1 cellular context compared by ENCODE assay signal in genomic region chr4:6755088-6755753, GRCh38.
A peak's percentile ranks its signal among the peaks of the same experiment; 100 is the strongest.
TF ChIP-seq lines count a peak whose summit lies in the region.

No MANE protein-coding gene starts in this region.

TF ChIP-seq in HepG2, 621 proteins besides CTCF, POLR2A, EP300 and RAD21 (continued from another document and continues in another):
- 0 out of 2 replicates have a peak, but pooled peaks have one; percentile 36 for TF ChIP-seq ADNP (CRISPR knock-in tag; IDR thresholded peaks at IDR 0.05)
- TF ChIP-seq ETS1 (CRISPR knock-in tag; IDR thresholded peaks at IDR 0.05), result no peak
- peak in 1 of 2 experiments; percentile 27; a peak in 1 of 4 replicates for TF ChIP-seq REST (IDR thresholded peaks at IDR 0.05; ENCODE audit: borderline replicate concordance in 1 of 2, low read depth in 1 of 2, low read length in 2 of 2)
- TF ChIP-seq ERF (CRISPR knock-in tag; IDR thresholded peaks at IDR 0.05), result peak; percentile 97
- TF ChIP-seq ATM (IDR thresholded peaks at IDR 0.05; ENCODE audit: borderline replicate concordance), result no peak
- no peak for TF ChIP-seq NONO (IDR thresholded peaks at IDR 0.05)
- TF ChIP-seq NONO (CRISPR knock-in tag; conservative IDR thresholded peaks at IDR 0.05), result peak; percentile 78
- no peak for TF ChIP-seq CHD4 (IDR thresholded peaks at IDR 0.05; ENCODE audit: borderline replicate concordance, low read length)
- no peak for TF ChIP-seq ZNF552 (CRISPR knock-in tag; IDR thresholded peaks at IDR 0.05; ENCODE audit: borderline replicate concordance)
- TF ChIP-seq RBFOX2 (IDR thresholded peaks at IDR 0.05; ENCODE audit: low read depth, low read length), result no peak
- 0 out of 2 replicates have a peak, but pooled peaks have one; percentile 13 for TF ChIP-seq ATF3 (CRISPR knock-in tag; IDR thresholded peaks at IDR 0.05)
- peak; percentile 79 for TF ChIP-seq ISL2 (CRISPR knock-in tag; IDR thresholded peaks at IDR 0.05)
- TF ChIP-seq GATAD2A (CRISPR knock-in tag; IDR thresholded peaks at IDR 0.05), result peak; percentile 96
- TF ChIP-seq RFX3 (CRISPR knock-in tag; IDR thresholded peaks at IDR 0.05), result no peak
- TF ChIP-seq ZBTB38 (CRISPR knock-in tag; IDR thresholded peaks at IDR 0.05), result peak; percentile 93
- peak; percentile 53; the same call in 1 of the 2 replicates for TF ChIP-seq ZNF784 (CRISPR knock-in tag; IDR thresholded peaks at IDR 0.05; ENCODE audit: borderline replicate concordance)
- no peak for TF ChIP-seq ZSCAN30 (CRISPR knock-in tag; IDR thresholded peaks at IDR 0.05)
- peak; percentile 64; the same call in 1 of the 2 replicates for TF ChIP-seq NAIF1 (CRISPR knock-in tag; IDR thresholded peaks at IDR 0.05; ENCODE audit: borderline replicate concordance)
- peak; percentile 99 for TF ChIP-seq ESRRA (CRISPR knock-in tag; IDR thresholded peaks at IDR 0.05; ENCODE audit: low read depth)
- no peak for TF ChIP-seq POLR2G (IDR thresholded peaks at IDR 0.05; ENCODE audit: low read depth, low read length)
- TF ChIP-seq HNF1B (CRISPR knock-in tag; IDR thresholded peaks at IDR 0.05), result peak; percentile 96
- peak; percentile 75 for TF ChIP-seq DMAP1 (CRISPR knock-in tag; IDR thresholded peaks at IDR 0.05)
- no peak for TF ChIP-seq USF2 (IDR thresholded peaks at IDR 0.05; ENCODE audit: low read depth, low read length)
- peak; percentile 74; the same call in 1 of the 2 replicates for TF ChIP-seq USF2 (CRISPR knock-in tag; IDR thresholded peaks at IDR 0.05; ENCODE audit: borderline replicate concordance)
- TF ChIP-seq NFATC3 (CRISPR knock-in tag; IDR thresholded peaks at IDR 0.05), result no peak
- peak; percentile 68; the same call in 1 of the 2 replicates for TF ChIP-seq CCDC6 (CRISPR knock-in tag; IDR thresholded peaks at IDR 0.05)
- no peak for TF ChIP-seq SMAD9 (CRISPR knock-in tag; IDR thresholded peaks at IDR 0.05)
- no peak for TF ChIP-seq AGO2 (optimal IDR thresholded peaks at IDR 0.05; ENCODE audit: low read depth, low read length)
- no peak for TF ChIP-seq ZNF790 (CRISPR knock-in tag; IDR thresholded peaks at IDR 0.05; ENCODE audit: borderline replicate concordance)
- TF ChIP-seq ZNF549 (CRISPR knock-in tag; IDR thresholded peaks at IDR 0.05), result no peak
- peak; percentile 79; the same call in 1 of the 2 replicates for TF ChIP-seq NRL (CRISPR knock-in tag; IDR thresholded peaks at IDR 0.05; ENCODE audit: borderline replicate concordance)
- peak; percentile 95 for TF ChIP-seq PHF21A (CRISPR knock-in tag; IDR thresholded peaks at IDR 0.05)
- TF ChIP-seq ZNF709 (CRISPR knock-in tag; IDR thresholded peaks at IDR 0.05), result no peak
- peak; percentile 94 for TF ChIP-seq SMAD3 (CRISPR knock-in tag; IDR thresholded peaks at IDR 0.05)
- no peak for TF ChIP-seq ELK4 (CRISPR knock-in tag; IDR thresholded peaks at IDR 0.05; ENCODE audit: borderline replicate concordance)
- no peak for TF ChIP-seq CREB1 (IDR thresholded peaks at IDR 0.05)
- TF ChIP-seq CREB1 (CRISPR knock-in tag; IDR thresholded peaks at IDR 0.05), result no peak
- TF ChIP-seq ZNF30 (CRISPR knock-in tag; IDR thresholded peaks at IDR 0.05), result no peak
- TF ChIP-seq SNAI1 (CRISPR knock-in tag; IDR thresholded peaks at IDR 0.05; ENCODE audit: borderline replicate concordance), result no peak
- TF ChIP-seq CAMTA2 (CRISPR knock-in tag; IDR thresholded peaks at IDR 0.05; ENCODE audit: borderline replicate concordance), result no peak
- no peak for TF ChIP-seq HES4 (CRISPR knock-in tag; IDR thresholded peaks at IDR 0.05; ENCODE audit: borderline replicate concordance)
- no peak for TF ChIP-seq XBP1 (CRISPR knock-in tag; IDR thresholded peaks at IDR 0.05)
- peak; percentile 66; the same call in 1 of the 2 replicates for TF ChIP-seq ZBTB4 (CRISPR knock-in tag; IDR thresholded peaks at IDR 0.05; ENCODE audit: borderline replicate concordance)
- TF ChIP-seq ZNF607 (CRISPR knock-in tag; IDR thresholded peaks at IDR 0.05; ENCODE audit: borderline replicate concordance), result no peak
- no peak for TF ChIP-seq ZBTB10 (CRISPR knock-in tag; IDR thresholded peaks at IDR 0.05; ENCODE audit: borderline replicate concordance)
- peak; percentile 98 for TF ChIP-seq SP5 (CRISPR knock-in tag; IDR thresholded peaks at IDR 0.05; ENCODE audit: borderline replicate concordance, low read depth)
- no peak for TF ChIP-seq ZNF282 (IDR thresholded peaks at IDR 0.05; ENCODE audit: partially characterized antibody)
- no peak for TF ChIP-seq NPAS2 (CRISPR knock-in tag; IDR thresholded peaks at IDR 0.05; ENCODE audit: borderline replicate concordance)
- 0 out of 2 replicates have a peak, but pooled peaks have one; percentile 34 for TF ChIP-seq ZNF256 (CRISPR knock-in tag; conservative IDR thresholded peaks at IDR 0.05)
